Comparison of ENCODE assay signal across 24 cellular contexts in genomic region chr5:40233268-40233667, GRCh38.
"Had no signal": no experiment of that assay in that cellular context is flagged by ENCODE, and none has a peak within 500 bp of the region (broad histone marks: within the 10 kb centered on the region; RNA-seq: fewer than 3 reads in every experiment).

No MANE protein-coding gene starts in this region.

- H3K4me1 ChIP-seq: body of pancreas, gastroesophageal sphincter, heart right ventricle, left lung, neural progenitor cell, spleen had no signal

- H3K27me3 ChIP-seq: body of pancreas, gastroesophageal sphincter, heart right ventricle, left lung, neural progenitor cell, ovary, spleen had no signal

- DNase-seq: activated B cell treated with CpG ODN at 0.5 μM for 24 hours; activated CD4-positive, alpha-beta T cell treated with anti-CD3 and anti-CD28 coated beads, Interleukin-2, amount 10 ng/mL, durations not matched to agents 24 days and 14 days; activated CD8-positive, alpha-beta memory T cell treated with anti-CD3 and anti-CD28 coated beads, Interleukin-2, amount 50 U/mL, for 4 hours; activated CD8-positive, alpha-beta T cell treated with anti-CD3 and anti-CD28 coated beads, Interleukin-2, amount 10 ng/mL, durations not matched to agents 7 days and 5 days; activated gamma-delta T cell treated with Interleukin-2 at 50 U/mL for 16 hours; activated naive CD8-positive, alpha-beta T cell treated with anti-CD3 and anti-CD28 coated beads for 36 hours; activated T-cell treated with anti-CD3 and anti-CD28 coated beads, Interleukin-2, amount 50 U/mL, for 48 hours; body of pancreas; central memory CD4-positive, alpha-beta T cell; cortex of kidney; effector memory CD4-positive, alpha-beta T cell; heart right ventricle; kidney; left lung; mammary epithelial cell; ovary; spleen; stimulated activated naive CD8-positive, alpha-beta T cell treated with anti-CD3 and anti-CD28 coated beads, Interleukin-15, amount 100 ng/mL, for 72 hours; T-helper 2 cell had no signal

- H3K27ac ChIP-seq: body of pancreas, epithelial cell of prostate, gastroesophageal sphincter, heart right ventricle, left lung, neural progenitor cell, ovary, spleen had no signal

- H3K9me3 ChIP-seq: body of pancreas, gastroesophageal sphincter, heart right ventricle, left lung, ovary, spleen had no signal

- H3K36me3 ChIP-seq: gastroesophageal sphincter, heart right ventricle, left lung, neural progenitor cell, ovary, spleen had no signal

- H3K9me3 Mint-ChIP-seq: activated B cell treated with CpG ODN at 0.5 μM for 24 hours; activated naive CD8-positive, alpha-beta T cell treated with anti-CD3 and anti-CD28 coated beads for 36 hours; neural progenitor cell; stimulated activated naive CD8-positive, alpha-beta T cell treated with anti-CD3 and anti-CD28 coated beads, Interleukin-15, amount 100 ng/mL, for 72 hours had no signal

- H3K36me3 Mint-ChIP-seq: activated naive CD8-positive, alpha-beta T cell treated with anti-CD3 and anti-CD28 coated beads for 36 hours; neural progenitor cell; type B pancreatic cell had no signal

- H3K4me2 ChIP-seq: neural progenitor cell had no signal

- H3K4me3 ChIP-seq: body of pancreas, gastroesophageal sphincter, heart right ventricle, left lung, neural progenitor cell, ovary, spleen had no signal

- H3K27me3 Mint-ChIP-seq: activated B cell treated with CpG ODN at 0.5 μM for 24 hours; activated CD4-positive, alpha-beta T cell treated with anti-CD3 and anti-CD28 coated beads, Interleukin-2, amount 10 ng/mL, durations not matched to agents 24 days and 14 days; activated naive CD8-positive, alpha-beta T cell treated with anti-CD3 and anti-CD28 coated beads for 36 hours; stimulated activated naive CD8-positive, alpha-beta T cell treated with anti-CD3 and anti-CD28 coated beads, Interleukin-15, amount 100 ng/mL, for 72 hours; type B pancreatic cell had no signal

- H3K4me3 Mint-ChIP-seq: activated B cell treated with CpG ODN at 0.5 μM for 24 hours; activated CD4-positive, alpha-beta T cell treated with anti-CD3 and anti-CD28 coated beads, Interleukin-2, amount 10 ng/mL, durations not matched to agents 24 days and 14 days; activated CD8-positive, alpha-beta T cell treated with anti-CD3 and anti-CD28 coated beads, Interleukin-2, amount 10 ng/mL, durations not matched to agents 7 days and 5 days; activated naive CD8-positive, alpha-beta T cell treated with anti-CD3 and anti-CD28 coated beads for 36 hours; neural progenitor cell; stimulated activated naive CD8-positive, alpha-beta T cell treated with anti-CD3 and anti-CD28 coated beads, Interleukin-15, amount 100 ng/mL, for 72 hours; type B pancreatic cell had no signal

- H3K27ac Mint-ChIP-seq: activated B cell treated with CpG ODN at 0.5 μM for 24 hours; activated CD4-positive, alpha-beta T cell treated with anti-CD3 and anti-CD28 coated beads, Interleukin-2, amount 10 ng/mL, durations not matched to agents 24 days and 14 days; activated CD8-positive, alpha-beta T cell treated with anti-CD3 and anti-CD28 coated beads, Interleukin-2, amount 10 ng/mL, durations not matched to agents 7 days and 5 days; activated naive CD8-positive, alpha-beta T cell treated with anti-CD3 and anti-CD28 coated beads for 36 hours; neural progenitor cell; stimulated activated naive CD8-positive, alpha-beta T cell treated with anti-CD3 and anti-CD28 coated beads, Interleukin-15, amount 100 ng/mL, for 72 hours; type B pancreatic cell had no signal

- ATAC-seq: activated CD8-positive, alpha-beta T cell treated with anti-CD3 and anti-CD28 coated beads, Interleukin-2, amount 10 ng/mL, durations not matched to agents 7 days and 5 days; body of pancreas; gastroesophageal sphincter; heart right ventricle; left lung; sciatic nerve; stimulated activated naive CD8-positive, alpha-beta T cell treated with anti-CD3 and anti-CD28 coated beads, Interleukin-15, amount 100 ng/mL, for 72 hours had no signal

- H2AFZ ChIP-seq: neural progenitor cell had no signal

- H3K9ac ChIP-seq: neural progenitor cell had no signal

- H3K4me1 Mint-ChIP-seq: activated B cell treated with CpG ODN at 0.5 μM for 24 hours; activated naive CD8-positive, alpha-beta T cell treated with anti-CD3 and anti-CD28 coated beads for 36 hours; neural progenitor cell had no signal
